16 cellular contexts compared by ENCODE assay signal in the genomic region with DNA sequence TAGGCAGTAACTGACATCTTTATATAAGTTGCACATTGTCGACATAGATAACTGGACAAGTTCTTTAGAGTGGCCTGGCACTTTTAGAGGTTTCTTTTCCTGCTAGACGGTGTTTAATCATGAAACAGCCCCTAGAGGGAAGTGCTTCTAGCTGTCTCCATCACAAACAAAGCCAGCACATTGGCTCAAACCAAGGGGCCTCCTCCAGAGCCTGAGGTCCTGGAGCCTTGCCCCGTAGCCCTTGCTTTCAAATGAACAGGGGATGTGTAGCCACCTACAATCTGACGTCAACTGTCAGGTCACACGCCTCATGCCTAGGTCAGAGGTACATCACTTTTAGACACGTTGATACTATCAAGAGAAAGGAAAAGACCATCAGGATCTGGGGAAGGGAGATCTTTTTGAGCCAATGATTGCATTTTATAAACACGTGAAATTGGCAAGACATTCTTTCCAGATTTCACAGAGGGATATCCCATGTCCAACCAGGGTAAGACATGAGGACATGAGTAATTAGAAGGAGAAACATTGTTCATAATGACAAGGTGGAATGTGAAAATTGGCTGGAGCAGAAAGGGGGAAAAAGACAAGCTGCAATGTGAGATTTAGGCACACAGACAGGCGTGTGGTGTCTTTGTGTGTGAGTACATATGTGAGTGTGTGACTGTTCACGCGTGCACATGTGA.
DNase-seq lines count a peak whose midpoint lies in the region; FAIRE-seq and TF ChIP-seq lines count a peak whose summit lies in the region.
"Had no signal": no experiment of that assay in that cellular context is flagged by ENCODE, and none has a peak within 500 bp of the region (broad histone marks: within the 10 kb centered on the region; RNA-seq: fewer than 3 reads in every experiment).

No MANE protein-coding gene starts in this region.

- H3K9me3 ChIP-seq in HEK293 (ENCODE audit: control insufficient read depth, insufficient read depth, low read depth, low read length), result no peaks in the 10 kb centered on the region
- no peaks in the 10 kb centered on the region for H3K9me3 ChIP-seq in endothelial cell of umbilical vein (replicated peaks; ENCODE audit: control insufficient read depth, insufficient read depth, low read length)
- H3K9me3 ChIP-seq in left ventricle myocardium inferior (replicated peaks), result no peaks in the 10 kb centered on the region
- H3K9me3 ChIP-seq: HAP-1, Peyer's patch had no signal

- peaks cover 21% of the 10 kb centered on the region for H4K20me1 ChIP-seq in endothelial cell of umbilical vein (replicated peaks; ENCODE audit: control insufficient read depth, extremely low read depth, insufficient read depth, low read length)

- POLR2A ChIA-PET in HEK293 (lab: Yijun Ruan, JAX), result no interaction called here
- POLR2A ChIA-PET in endothelial cell of umbilical vein (lab: Charles Lee), result no interaction called here

- TF ChIP-seq POLR2A in endothelial cell of umbilical vein (IDR thresholded peaks at IDR 0.05; ENCODE audit: low read depth, low read length), result no peak

- no TSS peak for BruUV-seq in endothelial cell of umbilical vein (replicated peaks; lab: Mats Ljungman, UMichigan)

- no peaks in the 10 kb centered on the region for H3K27me3 ChIP-seq in endothelial cell of umbilical vein (ENCODE audit: control insufficient read depth in 2 of 2, insufficient read depth in 2 of 2, low read length in 2 of 2)
- H3K27me3 ChIP-seq in left ventricle myocardium inferior (ENCODE audit: low read depth), result peaks cover 6% of the 10 kb centered on the region
- H3K27me3 ChIP-seq: Peyer's patch had no signal

- H2AFZ ChIP-seq in endothelial cell of umbilical vein (ENCODE audit: low read depth, low read length), result no peak overlapping the region

- peak overlapping the region; percentile 3 for H3K4me2 ChIP-seq in endothelial cell of umbilical vein (ENCODE audit: insufficient read depth, low read length)

- H3K27ac ChIP-seq in HEK293 (ENCODE audit: extremely low read depth, low read depth, low read length), result no peak overlapping the region
- H3K27ac ChIP-seq in endothelial cell of umbilical vein (ENCODE audit: insufficient read depth, low read depth, low read length), result peak overlapping the region; percentile 37
- H3K27ac ChIP-seq in left ventricle myocardium inferior (replicated peaks), result peak overlapping the region; percentile 52
- H3K27ac ChIP-seq: Peyer's patch had no signal

- H3K4me1 ChIP-seq in HEK293 (ENCODE audit: control insufficient read depth, insufficient read depth, low read length) (no peaks in the 10 kb centered on the region), endothelial cell of umbilical vein (ENCODE audit: control insufficient read depth, extremely low read depth, insufficient read depth, low read length) (peaks cover 50% of the 10 kb centered on the region), left ventricle myocardium inferior (peaks cover 7% of the 10 kb centered on the region)
- H3K4me1 ChIP-seq: HAP-1, Peyer's patch had no signal

- H3K9me1 ChIP-seq in endothelial cell of umbilical vein (replicated peaks; ENCODE audit: control insufficient read depth, extremely low read depth, insufficient read depth, low read length), result no peaks in the 10 kb centered on the region

- peaks cover 97% of the 10 kb centered on the region for H3K79me2 ChIP-seq in endothelial cell of umbilical vein (ENCODE audit: control insufficient read depth, insufficient read depth, low read length)

- no peak overlapping the region for H3K4me3 ChIP-seq in HEK293 (ENCODE audit: low read depth, low read length)
- no peak overlapping the region for H3K4me3 ChIP-seq in endothelial cell of umbilical vein (replicated peaks in 1 of 3; ENCODE audit: insufficient read depth in 1 of 3, low read depth in 1 of 3, low read length in 3 of 3)
- H3K4me3 ChIP-seq in left ventricle myocardium inferior, result no peak overlapping the region
- H3K4me3 ChIP-seq in retinal pigment epithelial cell (ENCODE audit: low read length), result no peak overlapping the region
- H3K4me3 ChIP-seq: HAP-1, Peyer's patch had no signal

- dilution Hi-C loops in endothelial cell of umbilical vein (cut with MboI; ENCODE audit: extremely low pct_ligation_motif_present, low sequenced_read_pairs), result no loop called here

- FAIRE-seq in endothelial cell of umbilical vein (lab: Jason Lieb, UNC), result no peak

- TF ChIP-seq CTCF in HEK293 (tag by site-specific recombination; IDR thresholded peaks at IDR 0.05), result no peak
- no peak for TF ChIP-seq CTCF in endothelial cell of umbilical vein (IDR thresholded peaks at IDR 0.05; ENCODE audit: extremely low read depth in 1 of 2, insufficient read depth in 1 of 2, low read depth in 1 of 2, low read length in 2 of 2)
- TF ChIP-seq CTCF in left ventricle myocardium inferior (IDR thresholded peaks at IDR 0.05; ENCODE audit: borderline replicate concordance), result no peak
- no peak for TF ChIP-seq CTCF in retinal pigment epithelial cell (conservative IDR thresholded peaks at IDR 0.05; ENCODE audit: low read depth, low read length)

- H3K9ac ChIP-seq in endothelial cell of umbilical vein (replicated peaks; ENCODE audit: extremely low read depth, insufficient read depth, low read length), result no peak overlapping the region

- CTCF ChIA-PET in HEK293 (lab: Yijun Ruan, JAX) (no interaction called here), endothelial cell of umbilical vein (lab: Charles Lee) (interaction anchor here (0.6 kb wide), 1 partner anchor 8 kb away, joined by 4 read pairs; no protein-coding TSS in a partner anchor)

- intact Hi-C loops in endothelial cell of umbilical vein (cut with micrococcal nuclease) (no loop called here), left ventricle myocardium inferior (cut with micrococcal nuclease) (no loop called here)

- DNase-seq in endothelial cell of umbilical vein (ENCODE audit: low read depth, low spot score) (peak; percentile 45), left ventricle myocardium inferior (peak; percentile 29), retinal pigment epithelial cell (ENCODE audit: low read depth) (peak; percentile 46), NCI-H2196 (lab: John Stamatoyannopoulos, UW; ENCODE audit: unreplicated experiment) (no peak), HuH-7.5 (ENCODE audit: low spot score) (no peak)
- no peak for DNase-seq in activated CD8-positive, alpha-beta memory T cell treated with anti-CD3 and anti-CD28 coated beads, Interleukin-2, amount 50 U/mL, for 4 hours
- no peak for DNase-seq in activated T-cell treated with anti-CD3 and anti-CD28 coated beads, Interleukin-2, amount 50 U/mL, for 48 hours
- DNase-seq: C1 segment of cervical spinal cord; CD8-positive, alpha-beta memory T cell; NCI-H1092 treated with DMSO at 0.1 percent for 48 hours; NCI-H146; NCI-H2081; NCI-H2171 treated with DMSO at 0.1 percent for 48 hours; Peyer's patch had no signal

- H3K36me3 ChIP-seq in HEK293 (ENCODE audit: control insufficient read depth in 2 of 2, insufficient read depth in 1 of 2, low read length in 2 of 2), result no peaks in the 10 kb centered on the region
- H3K36me3 ChIP-seq in endothelial cell of umbilical vein (ENCODE audit: control insufficient read depth in 2 of 2, extremely low read depth in 1 of 2, insufficient read depth in 2 of 2, low read length in 2 of 2), result peaks cover 17 to 18% of the 10 kb centered on the region in 2 experiments
- no peaks in the 10 kb centered on the region for H3K36me3 ChIP-seq in left ventricle myocardium inferior
- H3K36me3 ChIP-seq: HAP-1, Peyer's patch had no signal

TF ChIP-seq in HEK293, 187 proteins besides CTCF, POLR2A, EP300 and RAD21:
- TF ChIP-seq ZNF501 (tag by site-specific recombination; IDR thresholded peaks at IDR 0.05) (no peak), MZF1 (tag by site-specific recombination; IDR thresholded peaks at IDR 0.05; ENCODE audit: borderline replicate concordance) (no peak), ZNF677 (tag by site-specific recombination; IDR thresholded peaks at IDR 0.05) (0 out of 2 replicates have a peak, but pooled peaks have one; percentile 55)

TF ChIP-seq in endothelial cell of umbilical vein, 7 proteins besides CTCF, POLR2A, EP300 and RAD21:
- no peak for TF ChIP-seq MAX (IDR thresholded peaks at IDR 0.05; ENCODE audit: insufficient read depth, insufficient read length)
- no peak for TF ChIP-seq FOS (IDR thresholded peaks at IDR 0.05; ENCODE audit: borderline replicate concordance, insufficient read depth, low read length)

Comparison
In these comparisons a context has a peak if more than half of its experiments do, and no peak if none do; other contexts are left out.
1. DNase-seq: peak in endothelial cell of umbilical vein (single experiment), left ventricle myocardium inferior (single experiment) and retinal pigment epithelial cell (single experiment); none in activated CD8-positive, alpha-beta memory T cell treated with anti-CD3 and anti-CD28 coated beads, Interleukin-2, amount 50 U/mL, for 4 hours (single experiment), activated T-cell treated with anti-CD3 and anti-CD28 coated beads, Interleukin-2, amount 50 U/mL, for 48 hours (0 of 2), NCI-H2196 (single experiment) and HuH-7.5 (single experiment).